In the genomic region with DNA sequence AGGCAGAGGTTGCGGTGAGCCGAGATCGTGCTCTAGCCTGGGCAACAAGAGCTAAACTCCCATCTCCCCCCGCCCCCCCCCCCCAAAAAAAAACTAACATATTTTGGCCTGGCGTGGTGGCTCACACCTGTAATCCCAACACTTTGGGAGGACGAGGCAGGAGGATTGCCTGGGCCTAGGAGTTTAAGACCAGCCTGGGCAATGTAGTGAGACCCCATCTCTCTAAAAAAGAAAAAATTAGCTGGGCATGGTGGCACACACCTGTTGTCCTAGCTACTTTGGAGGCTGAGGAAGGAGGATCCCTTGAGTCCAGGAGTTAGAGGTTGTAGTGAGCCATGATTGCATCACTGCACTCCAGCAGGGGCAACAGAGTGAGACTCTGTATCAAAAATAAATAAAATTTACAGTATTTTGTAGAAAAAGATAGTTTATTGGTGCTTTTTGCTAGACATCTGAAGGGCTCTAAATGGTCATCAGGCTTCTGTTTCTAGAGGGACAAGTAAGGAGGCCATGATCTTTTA, we compare ENCODE assay signal across 3 cellular contexts.
TF ChIP-seq lines count a peak whose summit lies in the region.

No MANE protein-coding gene starts in this region.

TF ChIP-seq in SK-N-SH, 30 proteins besides CTCF, POLR2A, EP300 and RAD21:
- TF ChIP-seq, protein P1, sequence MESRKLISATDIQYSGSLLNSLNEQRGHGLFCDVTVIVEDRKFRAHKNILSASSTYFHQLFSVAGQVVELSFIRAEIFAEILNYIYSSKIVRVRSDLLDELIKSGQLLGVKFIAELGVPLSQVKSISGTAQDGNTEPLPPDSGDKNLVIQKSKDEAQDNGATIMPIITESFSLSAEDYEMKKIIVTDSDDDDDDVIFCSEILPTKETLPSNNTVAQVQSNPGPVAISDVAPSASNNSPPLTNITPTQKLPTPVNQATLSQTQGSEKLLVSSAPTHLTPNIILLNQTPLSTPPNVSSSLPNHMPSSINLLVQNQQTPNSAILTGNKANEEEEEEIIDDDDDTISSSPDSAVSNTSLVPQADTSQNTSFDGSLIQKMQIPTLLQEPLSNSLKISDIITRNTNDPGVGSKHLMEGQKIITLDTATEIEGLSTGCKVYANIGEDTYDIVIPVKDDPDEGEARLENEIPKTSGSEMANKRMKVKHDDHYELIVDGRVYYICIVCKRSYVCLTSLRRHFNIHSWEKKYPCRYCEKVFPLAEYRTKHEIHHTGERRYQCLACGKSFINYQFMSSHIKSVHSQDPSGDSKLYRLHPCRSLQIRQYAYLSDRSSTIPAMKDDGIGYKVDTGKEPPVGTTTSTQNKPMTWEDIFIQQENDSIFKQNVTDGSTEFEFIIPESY (IDR thresholded peaks at IDR 0.05; ENCODE audit: borderline replicate concordance, low read depth), result no peak
- TF ChIP-seq, protein P2, sequence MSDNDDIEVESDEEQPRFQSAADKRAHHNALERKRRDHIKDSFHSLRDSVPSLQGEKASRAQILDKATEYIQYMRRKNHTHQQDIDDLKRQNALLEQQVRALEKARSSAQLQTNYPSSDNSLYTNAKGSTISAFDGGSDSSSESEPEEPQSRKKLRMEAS (IDR thresholded peaks at IDR 0.05; ENCODE audit: low read depth), result no peak
- TF ChIP-seq MEF2A (IDR thresholded peaks at IDR 0.05; ENCODE audit: borderline replicate concordance, low read depth), result no peak
- no peak for TF ChIP-seq JUND (IDR thresholded peaks at IDR 0.05)
- no peak for TF ChIP-seq YY1 (IDR thresholded peaks at IDR 0.05; ENCODE audit: low read depth)
- no peak for TF ChIP-seq RCOR1 (IDR thresholded peaks at IDR 0.05; ENCODE audit: low read length)
- no peak for TF ChIP-seq NRF1 (IDR thresholded peaks at IDR 0.05; ENCODE audit: low read depth, low read length)
- TF ChIP-seq EZH2phosphoT487 (IDR thresholded peaks at IDR 0.05; ENCODE audit: borderline replicate concordance, low read depth), result no peak
- no peak for TF ChIP-seq FOXJ3 (CRISPR knock-in tag; IDR thresholded peaks at IDR 0.05)
- no peak for TF ChIP-seq CHD2 (IDR thresholded peaks at IDR 0.05; ENCODE audit: low read length, partially characterized antibody)
- no peak for TF ChIP-seq GABPA (IDR thresholded peaks at IDR 0.05; ENCODE audit: low read depth)
- TF ChIP-seq, protein P3, sequence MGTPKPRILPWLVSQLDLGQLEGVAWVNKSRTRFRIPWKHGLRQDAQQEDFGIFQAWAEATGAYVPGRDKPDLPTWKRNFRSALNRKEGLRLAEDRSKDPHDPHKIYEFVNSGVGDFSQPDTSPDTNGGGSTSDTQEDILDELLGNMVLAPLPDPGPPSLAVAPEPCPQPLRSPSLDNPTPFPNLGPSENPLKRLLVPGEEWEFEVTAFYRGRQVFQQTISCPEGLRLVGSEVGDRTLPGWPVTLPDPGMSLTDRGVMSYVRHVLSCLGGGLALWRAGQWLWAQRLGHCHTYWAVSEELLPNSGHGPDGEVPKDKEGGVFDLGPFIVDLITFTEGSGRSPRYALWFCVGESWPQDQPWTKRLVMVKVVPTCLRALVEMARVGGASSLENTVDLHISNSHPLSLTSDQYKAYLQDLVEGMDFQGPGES (IDR thresholded peaks at IDR 0.05; ENCODE audit: low read depth, low read length), result no peak
- no peak for TF ChIP-seq RFX5 (IDR thresholded peaks at IDR 0.05; ENCODE audit: low read length)

TF ChIP-seq in SK-N-SH treated with all-trans-retinoic acid at 6 μM for 48 hours, 23 proteins besides CTCF, POLR2A, EP300 and RAD21:
- TF ChIP-seq PPARA (CRISPR knock-in tag; IDR thresholded peaks at IDR 0.05; ENCODE audit: borderline replicate concordance) (no peak), RARB (CRISPR knock-in tag; IDR thresholded peaks at IDR 0.05) (no peak), OSR1 (CRISPR knock-in tag; IDR thresholded peaks at IDR 0.05) (no peak), GLIS3 (CRISPR knock-in tag; IDR thresholded peaks at IDR 0.05) (no peak), TOX (CRISPR knock-in tag; IDR thresholded peaks at IDR 0.05; ENCODE audit: borderline replicate concordance) (no peak), ZFP3 (CRISPR knock-in tag; IDR thresholded peaks at IDR 0.05) (no peak)
- TF ChIP-seq, protein P4, sequence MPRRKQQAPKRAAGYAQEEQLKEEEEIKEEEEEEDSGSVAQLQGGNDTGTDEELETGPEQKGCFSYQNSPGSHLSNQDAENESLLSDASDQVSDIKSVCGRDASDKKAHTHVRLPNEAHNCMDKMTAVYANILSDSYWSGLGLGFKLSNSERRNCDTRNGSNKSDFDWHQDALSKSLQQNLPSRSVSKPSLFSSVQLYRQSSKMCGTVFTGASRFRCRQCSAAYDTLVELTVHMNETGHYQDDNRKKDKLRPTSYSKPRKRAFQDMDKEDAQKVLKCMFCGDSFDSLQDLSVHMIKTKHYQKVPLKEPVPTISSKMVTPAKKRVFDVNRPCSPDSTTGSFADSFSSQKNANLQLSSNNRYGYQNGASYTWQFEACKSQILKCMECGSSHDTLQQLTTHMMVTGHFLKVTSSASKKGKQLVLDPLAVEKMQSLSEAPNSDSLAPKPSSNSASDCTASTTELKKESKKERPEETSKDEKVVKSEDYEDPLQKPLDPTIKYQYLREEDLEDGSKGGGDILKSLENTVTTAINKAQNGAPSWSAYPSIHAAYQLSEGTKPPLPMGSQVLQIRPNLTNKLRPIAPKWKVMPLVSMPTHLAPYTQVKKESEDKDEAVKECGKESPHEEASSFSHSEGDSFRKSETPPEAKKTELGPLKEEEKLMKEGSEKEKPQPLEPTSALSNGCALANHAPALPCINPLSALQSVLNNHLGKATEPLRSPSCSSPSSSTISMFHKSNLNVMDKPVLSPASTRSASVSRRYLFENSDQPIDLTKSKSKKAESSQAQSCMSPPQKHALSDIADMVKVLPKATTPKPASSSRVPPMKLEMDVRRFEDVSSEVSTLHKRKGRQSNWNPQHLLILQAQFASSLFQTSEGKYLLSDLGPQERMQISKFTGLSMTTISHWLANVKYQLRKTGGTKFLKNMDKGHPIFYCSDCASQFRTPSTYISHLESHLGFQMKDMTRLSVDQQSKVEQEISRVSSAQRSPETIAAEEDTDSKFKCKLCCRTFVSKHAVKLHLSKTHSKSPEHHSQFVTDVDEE (CRISPR knock-in tag; IDR thresholded peaks at IDR 0.05), result no peak

TF ChIP-seq in H1, 55 proteins besides CTCF, POLR2A, EP300 and RAD21:
- TF ChIP-seq, protein P5, sequence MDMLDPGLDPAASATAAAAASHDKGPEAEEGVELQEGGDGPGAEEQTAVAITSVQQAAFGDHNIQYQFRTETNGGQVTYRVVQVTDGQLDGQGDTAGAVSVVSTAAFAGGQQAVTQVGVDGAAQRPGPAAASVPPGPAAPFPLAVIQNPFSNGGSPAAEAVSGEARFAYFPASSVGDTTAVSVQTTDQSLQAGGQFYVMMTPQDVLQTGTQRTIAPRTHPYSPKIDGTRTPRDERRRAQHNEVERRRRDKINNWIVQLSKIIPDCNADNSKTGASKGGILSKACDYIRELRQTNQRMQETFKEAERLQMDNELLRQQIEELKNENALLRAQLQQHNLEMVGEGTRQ (IDR thresholded peaks at IDR 0.05; ENCODE audit: low read length), result no peak
- TF ChIP-seq FOSL1 (IDR thresholded peaks at IDR 0.05; ENCODE audit: insufficient read depth, low read depth, low read length), result no peak
- TF ChIP-seq BRCA1 (IDR thresholded peaks at IDR 0.05; ENCODE audit: low read depth, low read length), result no peak
- TF ChIP-seq, protein P6, sequence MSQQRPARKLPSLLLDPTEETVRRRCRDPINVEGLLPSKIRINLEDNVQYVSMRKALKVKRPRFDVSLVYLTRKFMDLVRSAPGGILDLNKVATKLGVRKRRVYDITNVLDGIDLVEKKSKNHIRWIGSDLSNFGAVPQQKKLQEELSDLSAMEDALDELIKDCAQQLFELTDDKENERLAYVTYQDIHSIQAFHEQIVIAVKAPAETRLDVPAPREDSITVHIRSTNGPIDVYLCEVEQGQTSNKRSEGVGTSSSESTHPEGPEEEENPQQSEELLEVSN (IDR thresholded peaks at IDR 0.05), result no peak
- no peak for TF ChIP-seq MAFK (IDR thresholded peaks at IDR 0.05; ENCODE audit: low read depth, low read length)
- no peak for TF ChIP-seq PHF8 (conservative IDR thresholded peaks at IDR 0.05; ENCODE audit: low read depth, low read length)
- peak; percentile 31; the same call in 1 of the 2 replicates for TF ChIP-seq POLR2AphosphoS5 (IDR thresholded peaks at IDR 0.05; ENCODE audit: low read depth, low read length)
- TF ChIP-seq, protein P7, sequence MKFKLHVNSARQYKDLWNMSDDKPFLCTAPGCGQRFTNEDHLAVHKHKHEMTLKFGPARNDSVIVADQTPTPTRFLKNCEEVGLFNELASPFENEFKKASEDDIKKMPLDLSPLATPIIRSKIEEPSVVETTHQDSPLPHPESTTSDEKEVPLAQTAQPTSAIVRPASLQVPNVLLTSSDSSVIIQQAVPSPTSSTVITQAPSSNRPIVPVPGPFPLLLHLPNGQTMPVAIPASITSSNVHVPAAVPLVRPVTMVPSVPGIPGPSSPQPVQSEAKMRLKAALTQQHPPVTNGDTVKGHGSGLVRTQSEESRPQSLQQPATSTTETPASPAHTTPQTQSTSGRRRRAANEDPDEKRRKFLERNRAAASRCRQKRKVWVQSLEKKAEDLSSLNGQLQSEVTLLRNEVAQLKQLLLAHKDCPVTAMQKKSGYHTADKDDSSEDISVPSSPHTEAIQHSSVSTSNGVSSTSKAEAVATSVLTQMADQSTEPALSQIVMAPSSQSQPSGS (IDR thresholded peaks at IDR 0.05; ENCODE audit: low read length), result no peak
- TF ChIP-seq, protein P8, sequence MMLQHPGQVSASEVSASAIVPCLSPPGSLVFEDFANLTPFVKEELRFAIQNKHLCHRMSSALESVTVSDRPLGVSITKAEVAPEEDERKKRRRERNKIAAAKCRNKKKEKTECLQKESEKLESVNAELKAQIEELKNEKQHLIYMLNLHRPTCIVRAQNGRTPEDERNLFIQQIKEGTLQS (IDR thresholded peaks at IDR 0.05; ENCODE audit: insufficient read depth, low read depth, low read length), result no peak
